9 cellular contexts compared by ENCODE assay signal in the genomic region with DNA sequence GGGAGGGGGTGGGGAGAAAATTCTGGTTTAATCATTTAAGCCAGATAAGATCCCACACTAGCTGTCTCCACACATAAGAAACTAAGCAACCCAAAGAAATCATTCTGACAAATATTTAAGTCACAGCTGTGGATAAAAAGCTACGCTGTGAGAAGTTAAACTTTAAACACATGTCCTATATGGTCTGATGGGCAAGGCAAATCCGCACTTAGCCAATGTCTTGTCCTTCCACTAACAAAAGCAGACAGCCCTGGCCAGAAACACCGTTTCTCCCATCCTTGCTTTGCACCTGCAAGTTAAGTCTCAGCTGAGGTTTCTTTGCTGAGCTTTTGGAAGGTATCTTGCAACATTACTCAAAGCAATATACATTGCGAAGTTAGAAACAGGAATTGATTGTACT.
A peak's percentile ranks its signal among the peaks of the same experiment; 100 is the strongest.
DNase-seq lines count a peak whose midpoint lies in the region; ATAC-seq and TF ChIP-seq lines count a peak whose summit lies in the region.
"Had no signal": no experiment of that assay in that cellular context is flagged by ENCODE, and none has a peak within 500 bp of the region (broad histone marks: within the 10 kb centered on the region; RNA-seq: fewer than 3 reads in every experiment).

No MANE protein-coding gene starts in this region.

- WGBS in heart left ventricle, 4 donors = 25 to 44% (median 35%) methylated on average over 4 of the region's 4 CpGs
- 27% methylated on average over 2 to 4 of the region's 4 CpGs for WGBS in transverse colon (ENCODE audit: low coverage in 1 of 2), 2 donors

- H3K27ac ChIP-seq in heart left ventricle = peak overlapping the region in 11 of 12 donors; percentile 22 to 98 (median 96)
- peak overlapping the region; percentile 88 to 95 (median 91) for H3K27ac ChIP-seq in transverse colon

- H3K4me3 ChIP-seq in heart left ventricle (peak overlapping the region; percentile 63 to 93 (median 83)), WI38 (ENCODE audit: low read depth, low read length) (peak overlapping the region; percentile 99), transverse colon (peak overlapping the region in 3 of 4 donors; percentile 62 to 74 (median 67))

- no peak for ATAC-seq in heart left ventricle
- ATAC-seq in left ventricle myocardium superior = no peak
- no peak for ATAC-seq in GM19397 (IDR thresholded peaks at IDR 0.05; ENCODE audit: unreplicated experiment)
- ATAC-seq in HG02623 (IDR thresholded peaks at IDR 0.05; ENCODE audit: unreplicated experiment) = no peak
- ATAC-seq: left lobe of liver had no signal

- H3K4me1 ChIP-seq in heart left ventricle = peaks cover 19 to 76% (median 55%) of the 10 kb centered on the region in 12 donors
- peaks cover 22 to 74% (median 50%) of the 10 kb centered on the region in 4 donors for H3K4me1 ChIP-seq in transverse colon

- H3K9me3 ChIP-seq in heart left ventricle (no peaks in the 10 kb centered on the region), transverse colon (no peaks in the 10 kb centered on the region)

- TF ChIP-seq POLR2A in heart left ventricle (IDR thresholded peaks at IDR 0.05) (no peak), transverse colon (IDR thresholded peaks at IDR 0.05) (no peak)

- no peak for TF ChIP-seq EP300 in transverse colon (IDR thresholded peaks at IDR 0.05; ENCODE audit: low read depth)

- in situ Hi-C loops in transverse colon (cut with MboI; ENCODE audit: low pct_ligation_motif_present in 1 of 4, low pct_unique_long_range_greater_than_20kb in 1 of 4, low sequenced_read_pairs in 3 of 4) = loop anchor here in 1 of 4 donors (25.0 kb wide), 1 partner anchor 232 kb away; no protein-coding TSS in a partner anchor

- H3K27me3 ChIP-seq in heart left ventricle (no peaks in the 10 kb centered on the region), transverse colon (no peaks in the 10 kb centered on the region)

- intact Hi-C loops in heart left ventricle (cut with DNase I) (loop anchor here in 3 of 10 donors (5.0 to 10.0 kb wide), 2 partner anchors 37 to 55 kb away; no protein-coding TSS in a partner anchor), left ventricle myocardium superior (cut with micrococcal nuclease) (no loop called here), transverse colon (cut with DNase I; ENCODE audit: low total_unique reads) (no loop called here)

- TF ChIP-seq CTCF in heart left ventricle (IDR thresholded peaks at IDR 0.05) (no peak), WI38 (IDR thresholded peaks at IDR 0.05; ENCODE audit: low read depth, low read length) (no peak), transverse colon (IDR thresholded peaks at IDR 0.05) (no peak)

- DNase-seq in heart left ventricle (no peak), left ventricle myocardium superior (no peak), kidney glomerular epithelial cell (lab: John Stamatoyannopoulos, UW) (peak; percentile 41), transverse colon (no peak), HuH-7.5 (ENCODE audit: low spot score) (no peak)

- H3K36me3 ChIP-seq in heart left ventricle (peaks cover 0 to 8% (median 0%) of the 10 kb centered on the region in 9 donors), transverse colon (no peaks in the 10 kb centered on the region)
